1 cellular context compared by ENCODE assay signal in the genomic region with DNA sequence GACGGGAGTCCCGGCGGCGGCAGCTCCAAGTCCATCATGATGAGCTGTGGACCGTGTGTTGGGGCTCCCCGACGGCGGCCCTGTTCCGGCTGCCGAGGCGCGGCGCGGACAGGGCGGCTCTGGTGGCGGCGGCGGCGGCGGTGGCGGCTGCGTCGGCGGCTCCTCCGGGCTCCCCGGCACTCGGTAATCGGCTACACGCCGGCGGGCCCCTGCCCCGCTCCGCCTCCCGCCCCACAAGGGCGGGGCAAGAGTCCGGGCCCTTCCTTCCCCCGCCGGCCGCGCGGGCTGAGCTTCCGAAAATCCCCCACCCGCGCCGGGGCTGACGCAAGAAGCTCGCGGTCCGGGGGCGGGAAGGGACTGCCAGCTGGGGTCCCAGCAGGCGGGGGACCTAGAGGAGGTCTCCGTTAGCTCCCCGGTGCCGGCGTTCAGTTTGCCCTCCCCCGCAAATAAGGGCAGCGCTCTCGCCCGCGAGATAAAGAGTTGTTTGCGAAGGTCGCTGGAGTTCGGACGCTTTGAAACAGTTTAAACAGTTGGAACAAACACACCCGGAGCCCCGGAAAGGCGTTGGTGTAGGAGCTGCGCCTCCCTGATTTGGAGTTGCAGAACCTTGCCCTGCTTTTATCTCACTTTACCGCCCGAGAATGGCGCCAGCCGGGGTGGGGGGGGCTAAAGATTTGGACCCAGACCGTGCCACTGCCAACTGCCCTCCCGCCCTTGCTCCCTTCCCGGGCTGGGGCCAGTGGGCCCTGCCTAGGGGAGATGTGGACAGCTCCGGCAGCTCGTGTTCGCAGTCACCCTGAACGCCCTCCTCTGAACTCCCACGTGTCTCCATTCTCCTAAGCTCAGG.
TF ChIP-seq lines count a peak whose summit lies in the region.

NFE2L2 (minus strand) TSS at position 189 of the 847 bp plus-strand sequence; CDS start at position 38, 151 bp downstream.

TF ChIP-seq in HepG2, 621 proteins besides CTCF, POLR2A, EP300 and RAD21 (continued from another document and continues in another):
- TF ChIP-seq GMEB2 (CRISPR knock-in tag; IDR thresholded peaks at IDR 0.05; ENCODE audit: low read depth) (no peak), ZNF709 (CRISPR knock-in tag; IDR thresholded peaks at IDR 0.05) (peak; percentile 95), NRL (CRISPR knock-in tag; IDR thresholded peaks at IDR 0.05; ENCODE audit: borderline replicate concordance) (peak; percentile 97; the same call in 1 of the 2 replicates), MAFK (conservative IDR thresholded peaks at IDR 0.05 in 1 of 2, IDR thresholded peaks at IDR 0.05 in 1 of 2; ENCODE audit: low read length in 2 of 2) (0 out of 4 replicates have a peak, but pooled peaks of 1 of the 2 experiments have one; percentile 4), NR2C2 (CRISPR knock-in tag; IDR thresholded peaks at IDR 0.05; ENCODE audit: borderline replicate concordance) (peak; percentile 64), ZNF879 (CRISPR knock-in tag; IDR thresholded peaks at IDR 0.05) (no peak), ZNF616 (CRISPR knock-in tag; IDR thresholded peaks at IDR 0.05; ENCODE audit: low read depth) (no peak; the same call in 1 of the 2 replicates), ZNF749 (CRISPR knock-in tag; IDR thresholded peaks at IDR 0.05; ENCODE audit: borderline replicate concordance) (no peak; the same call in 1 of the 2 replicates), TGIF2 (CRISPR knock-in tag; IDR thresholded peaks at IDR 0.05) (peak; percentile 44; the same call in 1 of the 2 replicates), EEA1 (CRISPR knock-in tag; IDR thresholded peaks at IDR 0.05; ENCODE audit: borderline replicate concordance) (peak; percentile 16; the same call in 1 of the 2 replicates), NCOA2 (CRISPR knock-in tag; IDR thresholded peaks at IDR 0.05) (peak; percentile 93), ZHX1 (CRISPR knock-in tag; IDR thresholded peaks at IDR 0.05; ENCODE audit: low read depth) (peak; percentile 47; the same call in 1 of the 2 replicates), PCBP1 (IDR thresholded peaks at IDR 0.05; ENCODE audit: borderline replicate concordance, low read depth, low read length) (peak; percentile 97), ZMAT3 (CRISPR knock-in tag; conservative IDR thresholded peaks at IDR 0.05) (no peak), CENPX (CRISPR knock-in tag; IDR thresholded peaks at IDR 0.05) (no peak), ZSCAN12 (CRISPR knock-in tag; IDR thresholded peaks at IDR 0.05) (peak; percentile 86; the same call in 1 of the 2 replicates), ATAD3A (CRISPR knock-in tag; IDR thresholded peaks at IDR 0.05) (no peak), JUNB (CRISPR knock-in tag; IDR thresholded peaks at IDR 0.05; ENCODE audit: borderline replicate concordance) (no peak), YEATS2 (CRISPR knock-in tag; IDR thresholded peaks at IDR 0.05; ENCODE audit: borderline replicate concordance) (peak; percentile 43), GATAD2A (CRISPR knock-in tag; IDR thresholded peaks at IDR 0.05) (peak; percentile 86), CBX1 (IDR thresholded peaks at IDR 0.05; ENCODE audit: low read depth) (no peak), FOXA1 (IDR thresholded peaks at IDR 0.05) (no peak), FOXA1 (CRISPR knock-in tag; IDR thresholded peaks at IDR 0.05) (peak; percentile 89), TEAD3 (CRISPR knock-in tag; optimal IDR thresholded peaks at IDR 0.05; ENCODE audit: borderline replicate concordance) (peak; percentile 24), ZNF605 (CRISPR knock-in tag; IDR thresholded peaks at IDR 0.05) (peak; percentile 95; the same call in 1 of the 2 replicates), ETV6 (CRISPR knock-in tag; conservative IDR thresholded peaks at IDR 0.05) (no peak; the same call in 1 of the 2 replicates), ZNF790 (CRISPR knock-in tag; IDR thresholded peaks at IDR 0.05; ENCODE audit: borderline replicate concordance) (no peak), FOXK2 (IDR thresholded peaks at IDR 0.05) (peak; percentile 33; the same call in 1 of the 2 replicates), MLLT10 (CRISPR knock-in tag; IDR thresholded peaks at IDR 0.05) (peak; percentile 89), SMARCE1 (IDR thresholded peaks at IDR 0.05; ENCODE audit: borderline replicate concordance) (no peak), HHEX (CRISPR knock-in tag; IDR thresholded peaks at IDR 0.05) (0 out of 2 replicates have a peak, but pooled peaks have one; percentile 6), ZNF556 (CRISPR knock-in tag; IDR thresholded peaks at IDR 0.05; ENCODE audit: borderline replicate concordance) (peak; percentile 85), POLR2AphosphoS2 (IDR thresholded peaks at IDR 0.05; ENCODE audit: low read depth, low read length) (peak; percentile 31; the same call in 1 of the 2 replicates), ATF2 (CRISPR knock-in tag; IDR thresholded peaks at IDR 0.05) (peak; percentile 67), MEIS2 (CRISPR knock-in tag; IDR thresholded peaks at IDR 0.05) (peak; percentile 68), NFYB (CRISPR knock-in tag; IDR thresholded peaks at IDR 0.05) (no peak; the same call in 1 of the 2 replicates), HES4 (CRISPR knock-in tag; IDR thresholded peaks at IDR 0.05; ENCODE audit: borderline replicate concordance) (peak; percentile 48; the same call in 1 of the 2 replicates), RXRB (CRISPR knock-in tag; IDR thresholded peaks at IDR 0.05; ENCODE audit: borderline replicate concordance) (peak; percentile 67)
- TF ChIP-seq, protein P1, sequence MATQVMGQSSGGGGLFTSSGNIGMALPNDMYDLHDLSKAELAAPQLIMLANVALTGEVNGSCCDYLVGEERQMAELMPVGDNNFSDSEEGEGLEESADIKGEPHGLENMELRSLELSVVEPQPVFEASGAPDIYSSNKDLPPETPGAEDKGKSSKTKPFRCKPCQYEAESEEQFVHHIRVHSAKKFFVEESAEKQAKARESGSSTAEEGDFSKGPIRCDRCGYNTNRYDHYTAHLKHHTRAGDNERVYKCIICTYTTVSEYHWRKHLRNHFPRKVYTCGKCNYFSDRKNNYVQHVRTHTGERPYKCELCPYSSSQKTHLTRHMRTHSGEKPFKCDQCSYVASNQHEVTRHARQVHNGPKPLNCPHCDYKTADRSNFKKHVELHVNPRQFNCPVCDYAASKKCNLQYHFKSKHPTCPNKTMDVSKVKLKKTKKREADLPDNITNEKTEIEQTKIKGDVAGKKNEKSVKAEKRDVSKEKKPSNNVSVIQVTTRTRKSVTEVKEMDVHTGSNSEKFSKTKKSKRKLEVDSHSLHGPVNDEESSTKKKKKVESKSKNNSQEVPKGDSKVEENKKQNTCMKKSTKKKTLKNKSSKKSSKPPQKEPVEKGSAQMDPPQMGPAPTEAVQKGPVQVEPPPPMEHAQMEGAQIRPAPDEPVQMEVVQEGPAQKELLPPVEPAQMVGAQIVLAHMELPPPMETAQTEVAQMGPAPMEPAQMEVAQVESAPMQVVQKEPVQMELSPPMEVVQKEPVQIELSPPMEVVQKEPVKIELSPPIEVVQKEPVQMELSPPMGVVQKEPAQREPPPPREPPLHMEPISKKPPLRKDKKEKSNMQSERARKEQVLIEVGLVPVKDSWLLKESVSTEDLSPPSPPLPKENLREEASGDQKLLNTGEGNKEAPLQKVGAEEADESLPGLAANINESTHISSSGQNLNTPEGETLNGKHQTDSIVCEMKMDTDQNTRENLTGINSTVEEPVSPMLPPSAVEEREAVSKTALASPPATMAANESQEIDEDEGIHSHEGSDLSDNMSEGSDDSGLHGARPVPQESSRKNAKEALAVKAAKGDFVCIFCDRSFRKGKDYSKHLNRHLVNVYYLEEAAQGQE (IDR thresholded peaks at IDR 0.05; ENCODE audit: borderline replicate concordance in 1 of 2, low read depth in 1 of 2, low read length in 2 of 2), result peak in 1 of 2 experiments; percentile 63
- TF ChIP-seq, protein P2, sequence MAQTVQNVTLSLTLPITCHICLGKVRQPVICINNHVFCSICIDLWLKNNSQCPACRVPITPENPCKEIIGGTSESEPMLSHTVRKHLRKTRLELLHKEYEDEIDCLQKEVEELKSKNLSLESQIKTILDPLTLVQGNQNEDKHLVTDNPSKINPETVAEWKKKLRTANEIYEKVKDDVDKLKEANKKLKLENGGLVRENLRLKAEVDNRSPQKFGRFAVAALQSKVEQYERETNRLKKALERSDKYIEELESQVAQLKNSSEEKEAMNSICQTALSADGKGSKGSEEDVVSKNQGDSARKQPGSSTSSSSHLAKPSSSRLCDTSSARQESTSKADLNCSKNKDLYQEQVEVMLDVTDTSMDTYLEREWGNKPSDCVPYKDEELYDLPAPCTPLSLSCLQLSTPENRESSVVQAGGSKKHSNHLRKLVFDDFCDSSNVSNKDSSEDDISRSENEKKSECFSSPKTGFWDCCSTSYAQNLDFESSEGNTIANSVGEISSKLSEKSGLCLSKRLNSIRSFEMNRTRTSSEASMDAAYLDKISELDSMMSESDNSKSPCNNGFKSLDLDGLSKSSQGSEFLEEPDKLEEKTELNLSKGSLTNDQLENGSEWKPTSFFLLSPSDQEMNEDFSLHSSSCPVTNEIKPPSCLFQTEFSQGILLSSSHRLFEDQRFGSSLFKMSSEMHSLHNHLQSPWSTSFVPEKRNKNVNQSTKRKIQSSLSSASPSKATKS (CRISPR knock-in tag; IDR thresholded peaks at IDR 0.05), result peak; percentile 96
- TF ChIP-seq, protein P3, sequence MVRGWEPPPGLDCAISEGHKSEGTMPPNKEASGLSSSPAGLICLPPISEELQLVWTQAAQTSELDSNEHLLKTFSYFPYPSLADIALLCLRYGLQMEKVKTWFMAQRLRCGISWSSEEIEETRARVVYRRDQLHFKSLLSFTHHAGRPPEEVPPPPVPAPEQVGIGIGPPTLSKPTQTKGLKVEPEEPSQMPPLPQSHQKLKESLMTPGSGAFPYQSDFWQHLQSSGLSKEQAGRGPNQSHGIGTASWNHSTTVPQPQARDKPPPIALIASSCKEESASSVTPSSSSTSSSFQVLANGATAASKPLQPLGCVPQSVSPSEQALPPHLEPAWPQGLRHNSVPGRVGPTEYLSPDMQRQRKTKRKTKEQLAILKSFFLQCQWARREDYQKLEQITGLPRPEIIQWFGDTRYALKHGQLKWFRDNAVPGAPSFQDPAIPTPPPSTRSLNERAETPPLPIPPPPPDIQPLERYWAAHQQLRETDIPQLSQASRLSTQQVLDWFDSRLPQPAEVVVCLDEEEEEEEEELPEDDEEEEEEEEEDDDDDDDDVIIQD (CRISPR knock-in tag; IDR thresholded peaks at IDR 0.05; ENCODE audit: low read depth), result 0 out of 2 replicates have a peak, but pooled peaks have one; percentile 38
